12 cellular contexts compared by ENCODE assay signal in the genomic region with DNA sequence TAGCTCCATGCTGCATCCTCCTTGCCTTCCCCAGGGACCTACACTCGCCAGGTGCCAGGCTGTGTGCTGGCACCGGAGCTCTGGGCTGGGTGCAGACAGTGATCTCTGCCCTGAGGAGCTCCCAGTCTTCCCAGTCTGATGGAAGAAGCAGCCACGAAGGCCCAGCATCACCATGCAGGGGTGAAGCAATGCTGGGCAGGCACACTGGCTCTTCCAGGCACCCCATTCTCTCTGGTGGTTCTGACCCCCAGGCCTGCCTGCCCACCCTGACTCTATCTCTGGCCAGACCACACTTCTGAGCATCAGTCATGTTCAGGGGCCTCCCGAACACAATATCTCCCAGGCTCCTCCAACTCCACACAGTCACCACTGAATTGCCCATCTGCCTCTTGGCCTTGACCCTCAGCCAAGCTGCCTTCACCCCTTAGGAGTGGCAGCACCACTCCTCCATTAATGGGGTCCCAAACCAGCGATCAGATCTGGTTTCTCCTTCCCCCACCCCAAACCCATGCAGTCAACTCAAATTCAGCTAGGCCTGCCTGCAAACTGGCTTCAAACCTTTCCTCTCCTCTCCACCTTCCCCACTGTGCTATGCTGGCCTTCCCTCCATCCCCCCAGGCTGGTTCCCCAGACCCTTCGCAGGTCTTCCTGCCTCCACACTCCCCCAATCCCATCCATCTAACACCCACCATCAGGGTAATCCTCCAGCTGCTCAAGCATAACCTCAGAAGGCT.
DNase-seq lines count a peak whose midpoint lies in the region; ATAC-seq, FAIRE-seq and TF ChIP-seq lines count a peak whose summit lies in the region.
"Had no signal": no experiment of that assay in that cellular context is flagged by ENCODE, and none has a peak within 500 bp of the region (broad histone marks: within the 10 kb centered on the region; RNA-seq: fewer than 3 reads in every experiment).

No MANE protein-coding gene starts in this region.

- H3K4me3 ChIP-seq in BLaER1 treated with 17β-estradiol and CSF1 and Interleukin-3, amounts not matched to agents 10 nM and 100 nM: 0 out of 20 replicates have a peak overlapping the region, but pooled peaks of 1 of the 10 experiments have one; percentile 51
- H3K4me3 ChIP-seq in esophagus muscularis mucosa (no peak overlapping the region), upper lobe of left lung (no peak overlapping the region)
- H3K4me3 ChIP-seq: GM23248 had no signal

- 94% methylated on average over 3 of the region's 6 CpGs for WGBS in esophagus muscularis mucosa
- 85 to 87% methylated on average over 3 to 6 of the region's 6 CpGs for WGBS in upper lobe of left lung, 2 donors

- intact Hi-C loops in esophagus muscularis mucosa (cut with DNase I): loop anchor here (10.0 kb wide), 1 partner anchor 659 kb away; no protein-coding TSS in a partner anchor
- intact Hi-C loops in posterior vena cava (cut with DNase I): loop anchor here in 1 of 2 donors (2.0 kb wide), 1 partner anchor 167 kb away; no protein-coding TSS in a partner anchor

- peaks cover 0 to 18% (median 13%) of the 10 kb centered on the region in 11 experiments; a peak in 12 of 22 replicates for H3K9me3 ChIP-seq in BLaER1 treated with 17β-estradiol and CSF1 and Interleukin-3, amounts not matched to agents 10 nM and 100 nM (replicated peaks in 1 of 11)
- H3K9me3 ChIP-seq in esophagus muscularis mucosa (peaks cover 0 to 13% (median 8%) of the 10 kb centered on the region in 4 donors), upper lobe of left lung (peaks cover 0 to 7% (median 4%) of the 10 kb centered on the region in 4 donors)
- H3K9me3 ChIP-seq: BE2C had no signal

- H3K36me3 ChIP-seq in BLaER1 treated with 17β-estradiol and CSF1 and Interleukin-3, amounts not matched to agents 10 nM and 100 nM: no peaks in the 10 kb centered on the region
- no peaks in the 10 kb centered on the region for H3K36me3 ChIP-seq in esophagus muscularis mucosa
- H3K36me3 ChIP-seq in upper lobe of left lung: no peaks in the 10 kb centered on the region
- H3K36me3 ChIP-seq: BE2C had no signal

- H3K27ac ChIP-seq in BLaER1 treated with 17β-estradiol and CSF1 and Interleukin-3, amounts not matched to agents 10 nM and 100 nM: peak overlapping the region in 1 of 11 experiments; percentile 7; a peak in 1 of 22 replicates
- H3K27ac ChIP-seq in esophagus muscularis mucosa (replicated peaks in 1 of 4) (no peak overlapping the region), upper lobe of left lung (no peak overlapping the region)
- H3K27ac ChIP-seq: GM23248 had no signal

- DNase-seq in AG08396 (ENCODE audit: low spot score): peak; percentile 5
- DNase-seq in esophagus muscularis mucosa (ENCODE audit: extremely low spot score): peak; percentile 91
- peak; percentile 50 for DNase-seq in posterior vena cava (ENCODE audit: low spot score)
- no peak for DNase-seq in GM19239 (ENCODE audit: insufficient read length, low spot score)
- no peak for DNase-seq in upper lobe of left lung
- DNase-seq: BE2C, DMS53, GF-D8, GM23248 had no signal

- no peak for TF ChIP-seq EP300 in esophagus muscularis mucosa (IDR thresholded peaks at IDR 0.05)
- no peak for TF ChIP-seq EP300 in upper lobe of left lung (IDR thresholded peaks at IDR 0.05)

- FAIRE-seq in GM19239 (lab: Jason Lieb, UNC): no peak
- FAIRE-seq: A204.1 had no signal

- TF ChIP-seq CTCF in esophagus muscularis mucosa (IDR thresholded peaks at IDR 0.05) (no peak), upper lobe of left lung (IDR thresholded peaks at IDR 0.05) (no peak)

- H4K20me1 ChIP-seq in BLaER1 treated with 17β-estradiol and CSF1 and Interleukin-3, amounts not matched to agents 10 nM and 100 nM: peaks cover 0 to 5% (median 0%) of the 10 kb centered on the region in 11 experiments; a peak in 1 of 22 replicates

- ATAC-seq in upper lobe of left lung (ENCODE audit: low FRiP score in 2 of 2): no peak
- ATAC-seq in HG03354 (IDR thresholded peaks at IDR 0.05; ENCODE audit: poor library complexity, severe bottlenecking, unreplicated experiment): no peak

- peaks cover 12 to 88% (median 67%) of the 10 kb centered on the region in 10 experiments for H3K4me1 ChIP-seq in BLaER1 treated with 17β-estradiol and CSF1 and Interleukin-3, amounts not matched to agents 10 nM and 100 nM
- H3K4me1 ChIP-seq in esophagus muscularis mucosa (peaks cover 0 to 14% (median 5%) of the 10 kb centered on the region in 4 donors), upper lobe of left lung (peaks cover 0 to 11% (median 2%) of the 10 kb centered on the region in 4 donors)
- H3K4me1 ChIP-seq: BE2C had no signal

- no peak for TF ChIP-seq POLR2A in esophagus muscularis mucosa (IDR thresholded peaks at IDR 0.05; ENCODE audit: low read depth)
- no peak for TF ChIP-seq POLR2A in upper lobe of left lung (IDR thresholded peaks at IDR 0.05)

- 0 out of 22 replicates have a peak overlapping the region, but pooled peaks of 1 of the 11 experiments have one; percentile 64 for H3K9ac ChIP-seq in BLaER1 treated with 17β-estradiol and CSF1 and Interleukin-3, amounts not matched to agents 10 nM and 100 nM
- H3K9ac ChIP-seq: GM23248 had no signal

- H3K27me3 ChIP-seq in BLaER1 treated with 17β-estradiol and CSF1 and Interleukin-3, amounts not matched to agents 10 nM and 100 nM: peaks cover 0 to 36% (median 0%) of the 10 kb centered on the region in 11 experiments; a peak in 10 of 22 replicates
- H3K27me3 ChIP-seq in esophagus muscularis mucosa (peaks cover 0 to 44% (median 13%) of the 10 kb centered on the region in 4 donors), upper lobe of left lung (peaks cover 0 to 18% (median 6%) of the 10 kb centered on the region in 4 donors)
- H3K27me3 ChIP-seq: BE2C had no signal

- H3K4me2 ChIP-seq in BLaER1 treated with 17β-estradiol and CSF1 and Interleukin-3, amounts not matched to agents 10 nM and 100 nM: peak overlapping the region in 9 of 11 experiments; percentile 93 to 99 (median 97); a peak in 17 of 22 replicates

Comparison
In these comparisons a context has a peak if more than half of its experiments do, and no peak if none do; other contexts are left out.
1. DNase-seq: peak in AG08396 (single experiment), esophagus muscularis mucosa (single experiment) and posterior vena cava (single experiment); none in GM19239 (single experiment) and upper lobe of left lung (0 of 2).